In the genomic region with DNA sequence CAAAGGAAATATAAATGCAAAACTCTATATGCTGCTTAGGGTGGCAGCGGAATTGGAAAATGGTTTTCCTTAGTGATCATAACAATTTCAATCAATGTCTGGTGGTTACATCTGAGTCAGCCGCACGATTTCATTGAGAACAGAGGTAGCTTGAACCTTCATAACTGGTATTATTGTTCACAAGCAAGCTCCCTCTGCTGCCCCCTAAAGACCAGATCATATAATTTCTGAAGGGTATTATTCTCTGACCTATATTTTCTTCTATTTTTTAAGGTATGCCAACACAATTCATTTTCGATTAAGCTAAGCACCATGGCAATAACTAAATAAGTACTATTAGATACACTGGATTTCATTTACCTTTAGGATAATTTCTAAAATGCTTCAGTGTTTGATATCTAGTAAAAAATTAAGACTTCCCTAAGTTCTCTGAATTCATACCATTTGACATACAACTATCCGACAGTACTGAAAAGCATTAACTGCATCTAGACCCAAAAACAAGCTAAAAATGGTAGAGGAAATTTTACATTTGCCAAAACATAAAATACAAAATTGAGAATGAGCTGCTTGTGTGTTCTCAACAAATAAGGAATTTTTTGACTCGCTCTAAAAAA, we compare ENCODE assay signal across 8 cellular contexts.
DNase-seq lines count a peak whose midpoint lies in the region; ATAC-seq, FAIRE-seq and TF ChIP-seq lines count a peak whose summit lies in the region.

No MANE protein-coding gene starts in this region.

- FAIRE-seq in astrocyte (lab: Jason Lieb, UNC), result no peak

- no peaks in the 10 kb centered on the region for H4K20me1 ChIP-seq in astrocyte (ENCODE audit: insufficient read depth, low read length)

- no peaks in the 10 kb centered on the region for H3K27me3 ChIP-seq in BE2C
- peaks cover 6% of the 10 kb centered on the region for H3K27me3 ChIP-seq in astrocyte (ENCODE audit: insufficient read depth, low read length)
- no peaks in the 10 kb centered on the region for H3K27me3 ChIP-seq in liver (ENCODE audit: control insufficient read depth in 4 of 4, insufficient read depth in 4 of 4, low read length in 3 of 4)
- H3K27me3 ChIP-seq in tibial artery, result no peaks in the 10 kb centered on the region

- H3K4me1 Mint-ChIP-seq in astrocyte (ENCODE audit: low read depth, unreplicated experiment) (peaks cover 16% of the 10 kb centered on the region), T-cell (no peaks in the 10 kb centered on the region)

- no peaks in the 10 kb centered on the region for H3K36me3 ChIP-seq in BE2C
- no peaks in the 10 kb centered on the region for H3K36me3 ChIP-seq in astrocyte (ENCODE audit: insufficient read depth, low read length)
- no peaks in the 10 kb centered on the region for H3K36me3 ChIP-seq in liver (ENCODE audit: control insufficient read depth in 4 of 4, insufficient read depth in 3 of 4, low read depth in 1 of 4, low read length in 3 of 4)
- H3K36me3 ChIP-seq in tibial artery, result no peaks in the 10 kb centered on the region

- H3K36me3 Mint-ChIP-seq in astrocyte (ENCODE audit: low read depth, unreplicated experiment), result no peaks in the 10 kb centered on the region
- no peaks in the 10 kb centered on the region for H3K36me3 Mint-ChIP-seq in T-cell

- H3K4me1 ChIP-seq in BE2C, result no peaks in the 10 kb centered on the region
- no peaks in the 10 kb centered on the region for H3K4me1 ChIP-seq in astrocyte (ENCODE audit: insufficient read depth, low read length)
- H3K4me1 ChIP-seq in liver (ENCODE audit: control insufficient read depth in 4 of 4, insufficient read depth in 4 of 4, low read length in 3 of 4), result peaks cover 0 to 3% (median 0%) of the 10 kb centered on the region in 4 donors
- H3K4me1 ChIP-seq in tibial artery, result no peaks in the 10 kb centered on the region

- H3K27me3 Mint-ChIP-seq in astrocyte (ENCODE audit: low read depth, unreplicated experiment) (peaks cover 11% of the 10 kb centered on the region), T-cell (peaks cover 44 to 46% of the 10 kb centered on the region in 2 donors)

- CTCF ChIA-PET in T-cell (lab: Charles Lee), result interaction anchor here (0.6 to 1.2 kb wide), 2 partner anchors 10 to 40 kb away, joined by 3 to 7 read pairs; no protein-coding TSS in a partner anchor

- no peak overlapping the region for H3K4me3 Mint-ChIP-seq in astrocyte (ENCODE audit: unreplicated experiment)
- H3K4me3 Mint-ChIP-seq in T-cell, result no peak overlapping the region

- H3K27ac Mint-ChIP-seq in astrocyte (ENCODE audit: unreplicated experiment) (no peak overlapping the region), T-cell (no peak overlapping the region)

- intact Hi-C loops in tibial artery (cut with DNase I; ENCODE audit: low total_unique reads), result no loop called here

- no peak overlapping the region for H3K4me3 ChIP-seq in BE2C (ENCODE audit: low read depth, low read length)
- H3K4me3 ChIP-seq in astrocyte (ENCODE audit: insufficient read depth, low read depth, low read length), result no peak overlapping the region
- no peak overlapping the region for H3K4me3 ChIP-seq in liver (ENCODE audit: low read depth in 1 of 3, low read length in 3 of 3)
- no peak overlapping the region for H3K4me3 ChIP-seq in tibial artery

- no peak overlapping the region for H3K27ac ChIP-seq in astrocyte (ENCODE audit: low read depth, low read length)
- H3K27ac ChIP-seq in liver (ENCODE audit: low read depth in 1 of 2, low read length in 2 of 2), result no peak overlapping the region
- H3K27ac ChIP-seq in tibial artery, result no peak overlapping the region

- no peaks in the 10 kb centered on the region for H3K9me3 ChIP-seq in BE2C
- no peaks in the 10 kb centered on the region for H3K9me3 ChIP-seq in astrocyte (ENCODE audit: insufficient read depth, low read depth, low read length)
- no peaks in the 10 kb centered on the region for H3K9me3 ChIP-seq in liver (ENCODE audit: control insufficient read depth in 4 of 4, low read length in 3 of 4)
- H3K9me3 ChIP-seq in tibial artery, result no peaks in the 10 kb centered on the region

- H3K4me2 ChIP-seq in astrocyte (ENCODE audit: low read length), result no peak overlapping the region

- H3K79me2 ChIP-seq in astrocyte (ENCODE audit: insufficient read depth, low read length), result no peaks in the 10 kb centered on the region

- ATAC-seq in GM18867 (IDR thresholded peaks at IDR 0.05; ENCODE audit: unreplicated experiment) (peak; percentile 67), T-cell (replicated peaks in 1 of 4) (no peak)

- H2AFZ ChIP-seq in astrocyte (ENCODE audit: low read depth, low read length), result no peak overlapping the region

- DNase-seq in BE2C, result peak; percentile 20
- peak; percentile 7 for DNase-seq in NCI-H1105 (lab: John Stamatoyannopoulos, UW)
- no peak for DNase-seq in astrocyte (ENCODE audit: low read depth)
- no peak for DNase-seq in T-cell
- no peak for DNase-seq in anterior cingulate cortex (lab: John Stamatoyannopoulos, UW)
- no peak for DNase-seq in tibial artery

- TF ChIP-seq RAD21 in liver (IDR thresholded peaks at IDR 0.05), result peak; percentile 85 to 87

- peak; percentile 46 for TF ChIP-seq CTCF in BE2C (IDR thresholded peaks at IDR 0.05; ENCODE audit: low read depth, low read length)
- peak; percentile 44 for TF ChIP-seq CTCF in astrocyte (IDR thresholded peaks at IDR 0.05; ENCODE audit: insufficient read depth, low read depth, low read length)
- TF ChIP-seq CTCF in liver (IDR thresholded peaks at IDR 0.05; ENCODE audit: low read depth, low read length, missing input control), result peak; percentile 59
- TF ChIP-seq CTCF in tibial artery (IDR thresholded peaks at IDR 0.05), result peak in 1 of 2 experiments; percentile 32

- no peak overlapping the region for H3K9ac ChIP-seq in astrocyte (ENCODE audit: low read length)
- H3K9ac ChIP-seq in liver (ENCODE audit: low read depth in 1 of 2, low read length in 2 of 2), result no peak overlapping the region

- WGBS in liver, result 56% methylated on average over 6 of the region's 6 CpGs

- H3K9me3 Mint-ChIP-seq in astrocyte (ENCODE audit: unreplicated experiment), result no peaks in the 10 kb centered on the region
- no peaks in the 10 kb centered on the region for H3K9me3 Mint-ChIP-seq in T-cell

- POLR2A ChIA-PET in T-cell (lab: Charles Lee), result interaction anchor here in 1 of 2 donors (0.5 kb wide), 1 partner anchor 111 kb away, joined by 4 read pairs; no protein-coding TSS in a partner anchor

TF ChIP-seq in liver, 16 proteins besides CTCF, POLR2A, EP300 and RAD21:
- TF ChIP-seq RXRA (IDR thresholded peaks at IDR 0.05) (peak in 1 of 2 donors; percentile 25), NR2F2 (IDR thresholded peaks at IDR 0.05) (no peak)
TF ChIP-seq in liver: peak in this region for 1.

Comparison
In these comparisons a context has a peak if more than half of its experiments do, and no peak if none do; other contexts are left out.
1. DNase-seq: peak in BE2C (single experiment) and NCI-H1105 (single experiment); none in astrocyte (single experiment), T-cell (0 of 34), anterior cingulate cortex (0 of 58) and tibial artery (0 of 2).